21 cellular contexts compared by ENCODE assay signal in the genomic region with DNA sequence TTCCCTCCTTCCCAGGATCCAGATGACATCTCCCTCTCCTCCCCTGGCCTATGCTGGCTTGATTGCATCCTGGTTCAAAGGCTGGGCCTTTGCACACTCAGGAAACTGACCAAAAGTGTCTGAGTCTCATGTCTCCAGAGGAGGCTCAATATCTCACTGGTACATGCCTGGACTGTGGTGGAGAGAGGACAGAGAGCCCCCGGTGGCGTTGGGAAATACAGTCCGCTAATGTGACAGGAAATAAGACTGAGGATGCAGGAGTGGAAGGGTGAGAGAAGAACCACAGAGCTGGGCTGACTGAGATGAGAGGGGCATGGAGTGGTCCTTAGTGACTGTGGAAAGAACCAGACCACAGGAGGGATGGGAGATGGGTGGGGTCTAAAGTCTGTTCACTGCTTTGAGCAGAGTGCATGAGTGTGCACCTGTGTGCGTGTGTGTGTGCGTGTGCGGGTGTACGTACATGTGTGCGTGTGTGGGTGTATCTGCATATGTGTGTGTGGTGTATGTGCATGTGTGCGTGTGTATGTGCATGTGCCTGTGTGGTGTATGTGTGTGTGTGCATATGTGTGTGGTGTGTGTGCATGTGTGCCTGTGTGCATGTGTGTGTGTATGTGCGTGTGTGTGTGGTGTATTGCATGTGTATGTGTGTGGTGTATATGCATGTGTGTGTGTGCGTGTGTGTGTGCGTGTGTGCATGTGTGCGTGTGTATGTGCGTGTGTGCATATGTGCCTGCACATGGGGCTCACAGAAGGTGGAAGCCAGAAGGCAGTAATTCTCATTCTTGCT. TPM values are rescaled to one million over a fixed set of nuclear protein-coding genes. Genes with fewer than 3 reads are reported as not detected.
A peak's percentile ranks its signal among the peaks of the same experiment; 100 is the strongest.
DNase-seq lines count a peak whose midpoint lies in the region; ATAC-seq, FAIRE-seq and TF ChIP-seq lines count a peak whose summit lies in the region.
"Had no signal": no experiment of that assay in that cellular context is flagged by ENCODE, and none has a peak within 500 bp of the region (broad histone marks: within the 10 kb centered on the region; RNA-seq: fewer than 3 reads in every experiment).

No MANE protein-coding gene starts in this region.

- ATAC-seq in HepG2: no peak
- no peak for ATAC-seq in right lobe of liver
- no peak for ATAC-seq in GM12878
- ATAC-seq in naive B cell (ENCODE audit: low read depth in 2 of 2): no peak
- ATAC-seq: HCT116 had no signal

- H3K79me2 ChIP-seq in HepG2 (ENCODE audit: insufficient read depth, low read length) (no peaks in the 10 kb centered on the region), GM12878 (ENCODE audit: control insufficient read depth, insufficient read depth, low read length) (no peaks in the 10 kb centered on the region), smooth muscle cell (ENCODE audit: low read depth) (no peaks in the 10 kb centered on the region)

- no peak for TF ChIP-seq RAD21 in HepG2 (CRISPR knock-in tag; IDR thresholded peaks at IDR 0.05)
- TF ChIP-seq RAD21 in GM12878 (IDR thresholded peaks at IDR 0.05; ENCODE audit: insufficient read depth, low read depth, low read length): no peak

- RAD21 ChIA-PET in GM12878 (lab: Charles Lee; ENCODE audit: unreplicated experiment): no interaction called here

- H4K20me1 ChIP-seq in HepG2 (ENCODE audit: insufficient read depth, low read length) (no peaks in the 10 kb centered on the region), GM12878 (ENCODE audit: control insufficient read depth, insufficient read depth) (no peaks in the 10 kb centered on the region), smooth muscle cell (ENCODE audit: low read depth) (no peaks in the 10 kb centered on the region)

- H3K9me3 ChIP-seq in HepG2 (ENCODE audit: low read length) (no peaks in the 10 kb centered on the region), right lobe of liver (no peaks in the 10 kb centered on the region), GM12878 (replicated peaks; ENCODE audit: control insufficient read depth, insufficient read depth, low read length) (no peaks in the 10 kb centered on the region; the same call in 2 of the 3 replicates), smooth muscle cell (replicated peaks; ENCODE audit: low read depth) (no peaks in the 10 kb centered on the region)
- H3K9me3 ChIP-seq: Caco-2, SJCRH30 had no signal

- no peak overlapping the region for H3K4me3 ChIP-seq in HepG2 (replicated peaks in 1 of 3; ENCODE audit: insufficient read depth in 1 of 3, low read depth in 2 of 3, low read length in 3 of 3)
- H3K4me3 ChIP-seq in right lobe of liver: no peak overlapping the region
- no peak overlapping the region for H3K4me3 ChIP-seq in GM12878
- H3K4me3 ChIP-seq in smooth muscle cell: no peak overlapping the region
- H3K4me3 ChIP-seq: SJCRH30 had no signal

- H3K36me3 ChIP-seq in HepG2 (replicated peaks in 1 of 2; ENCODE audit: control insufficient read depth in 1 of 2, insufficient read depth in 2 of 2, low read length in 2 of 2): no peaks in the 10 kb centered on the region
- H3K36me3 ChIP-seq in right lobe of liver: no peaks in the 10 kb centered on the region
- no peaks in the 10 kb centered on the region for H3K36me3 ChIP-seq in GM12878 (ENCODE audit: control insufficient read depth in 2 of 2, insufficient read depth in 2 of 2, low read length in 1 of 2)
- H3K36me3 ChIP-seq in smooth muscle cell (ENCODE audit: low read depth): no peaks in the 10 kb centered on the region
- H3K36me3 ChIP-seq: SJCRH30 had no signal

- POLR2A ChIA-PET in HepG2 (lab: Yijun Ruan, JAX) (no interaction called here), GM12878 (lab: Charles Lee) (no interaction called here)

- in situ Hi-C loops in HepG2 (cut with HindIII; ENCODE audit: extremely low pct_ligation_motif_present, low pct_unique_long_range_greater_than_20kb): loop anchor here (25.0 kb wide), 1 partner anchor 341 kb away; no protein-coding TSS in a partner anchor
- in situ Hi-C loops in GM12878 (cut with MboI): no loop called here

- H3K36me3 Mint-ChIP-seq in naive B cell: peaks cover 17 to 43% of the 10 kb centered on the region in 2 donors

- H3K4me1 ChIP-seq in HepG2 (ENCODE audit: insufficient read depth, low read length): no peaks in the 10 kb centered on the region
- H3K4me1 ChIP-seq in right lobe of liver: no peaks in the 10 kb centered on the region
- H3K4me1 ChIP-seq in GM12878 (ENCODE audit: control insufficient read depth, insufficient read depth, low read length): no peaks in the 10 kb centered on the region; the same call in 1 of the 2 replicates
- H3K4me1 ChIP-seq in smooth muscle cell (ENCODE audit: low read depth): no peaks in the 10 kb centered on the region
- H3K4me1 ChIP-seq: SJCRH30 had no signal

- H3K4me2 ChIP-seq in HepG2 (ENCODE audit: low read depth, low read length): no peak overlapping the region
- H3K4me2 ChIP-seq in GM12878 (ENCODE audit: control insufficient read depth, insufficient read depth): no peak overlapping the region
- H3K4me2 ChIP-seq in smooth muscle cell: no peak overlapping the region

- H2AFZ ChIP-seq in HepG2 (ENCODE audit: low read length) (no peak overlapping the region), GM12878 (ENCODE audit: control insufficient read depth, low read depth, low read length) (no peak overlapping the region), smooth muscle cell (ENCODE audit: low read depth) (no peak overlapping the region)

- TF ChIP-seq CTCF in HepG2 (CRISPR knock-in tag; IDR thresholded peaks at IDR 0.05) (no peak), right lobe of liver (IDR thresholded peaks at IDR 0.05) (no peak), GM12878 (IDR thresholded peaks at IDR 0.05 in 2 of 3, conservative IDR thresholded peaks at IDR 0.05 in 1 of 3; ENCODE audit: control insufficient read depth in 2 of 3, extremely low read depth in 1 of 3, insufficient read depth in 1 of 3, low read depth in 3 of 3, low read length in 3 of 3) (no peak), smooth muscle cell (IDR thresholded peaks at IDR 0.05; ENCODE audit: borderline replicate concordance, insufficient read depth, poor library complexity, severe bottlenecking) (no peak)

- DNase-seq in HepG2 (ENCODE audit: low spot score): no peak
- no peak for DNase-seq in right lobe of liver
- DNase-seq in GM12878 (ENCODE audit: low read depth, low spot score): no peak
- no peak for DNase-seq in naive B cell
- no peak for DNase-seq in urothelium cell line (ENCODE audit: low spot score)
- DNase-seq in smooth muscle cell (lab: John Stamatoyannopoulos, UW; ENCODE audit: unreplicated experiment): no peak
- no peak for DNase-seq in DMS79 treated with DMSO at 0.1 percent for 48 hours (lab: John Stamatoyannopoulos, UW)
- DNase-seq in UCSD-AML1 (lab: John Stamatoyannopoulos, UW; ENCODE audit: unreplicated experiment): no peak
- DNase-seq: Caco-2, MM.1S, NCI-H1436 treated with DMSO at 0.1 percent for 48 hours, NCI-H2081, NCI-H2227 treated with DMSO at 0.1 percent for 48 hours, NCI-H524 treated with DMSO at 0.1 percent for 48 hours, SJCRH30 had no signal

- FAIRE-seq in HepG2 (lab: Jason Lieb, UNC): no peak
- FAIRE-seq in GM12878 (lab: Jason Lieb, UNC): no peak
- peak; percentile 91 for FAIRE-seq in urothelium cell line (lab: Jason Lieb, UNC)
- FAIRE-seq: A204.1, GM12892, GM19239 had no signal

- H3K27me3 ChIP-seq in HepG2 (ENCODE audit: control insufficient read depth in 1 of 2, insufficient read depth in 2 of 2, low read length in 2 of 2): peaks cover 0 to 37% of the 10 kb centered on the region in 2 experiments; a peak in 4 of 5 replicates
- H3K27me3 ChIP-seq in right lobe of liver: no peaks in the 10 kb centered on the region
- H3K27me3 ChIP-seq in GM12878 (replicated peaks in 1 of 2; ENCODE audit: control insufficient read depth in 2 of 2, insufficient read depth in 2 of 2, low read length in 1 of 2): no peaks in the 10 kb centered on the region
- H3K27me3 ChIP-seq in smooth muscle cell (ENCODE audit: low read depth): no peaks in the 10 kb centered on the region

- H3F3A ChIP-seq in smooth muscle cell (ENCODE audit: low read depth): no peaks in the 10 kb centered on the region

- intact Hi-C loops in HepG2 (cut with micrococcal nuclease; ENCODE audit: unreplicated experiment): no loop called here
- intact Hi-C loops in right lobe of liver (cut with DNase I): no loop called here
- intact Hi-C loops in GM12878 (cut with micrococcal nuclease; ENCODE audit: unreplicated experiment): loop anchor here (1.0 kb wide), 1 partner anchor 19 kb away; no protein-coding TSS in a partner anchor

- no peak for TF ChIP-seq EP300 in HepG2 (IDR thresholded peaks at IDR 0.05; ENCODE audit: low read depth in 2 of 2, low read length in 2 of 2)
- TF ChIP-seq EP300 in HepG2 (CRISPR knock-in tag; IDR thresholded peaks at IDR 0.05; ENCODE audit: borderline replicate concordance): no peak
- no peak for TF ChIP-seq EP300 in GM12878 (IDR thresholded peaks at IDR 0.05; ENCODE audit: borderline replicate concordance in 1 of 2, control insufficient read depth in 1 of 2, low read depth in 2 of 2, low read length in 2 of 2)

- peaks cover 0 to 4% (median 0%) of the 10 kb centered on the region in 3 donors for H3K27me3 Mint-ChIP-seq in naive B cell

- H3K27ac Mint-ChIP-seq in naive B cell: peak overlapping the region in 5 of 6 donors; percentile 51 to 81 (median 62)

- peak overlapping the region; percentile 17 to 86 (median 69) for H3K4me3 Mint-ChIP-seq in naive B cell

- CTCF ChIA-PET in HepG2 (lab: Yijun Ruan, JAX; ENCODE audit: low intra/inter-chr PET ratio, low total read pairs) (no interaction called here), GM12878 (lab: Yijun Ruan, JAX) (no interaction called here)

- H3K9ac ChIP-seq in HepG2 (ENCODE audit: insufficient read depth, low read depth, low read length) (no peak overlapping the region), GM12878 (ENCODE audit: control insufficient read depth, insufficient read depth, low read length) (no peak overlapping the region), smooth muscle cell (ENCODE audit: low read depth) (no peak overlapping the region)

- SMC1A ChIA-PET in GM12878 (lab: Charles Lee; ENCODE audit: uncharacterized antibody, unreplicated experiment): no interaction called here

- H3K4me1 Mint-ChIP-seq in naive B cell: peaks cover 42 to 56% (median 45%) of the 10 kb centered on the region in 3 donors

- H3K27ac ChIP-seq in HepG2 (ENCODE audit: extremely low read length, insufficient read depth, low read length) (no peak overlapping the region), right lobe of liver (no peak overlapping the region), GM12878 (ENCODE audit: control insufficient read depth, insufficient read depth) (no peak overlapping the region), smooth muscle cell (ENCODE audit: low read depth) (no peak overlapping the region)
- H3K27ac ChIP-seq: RWPE1, SJCRH30 had no signal

- BruUV-seq in HepG2 (replicated peaks; lab: Mats Ljungman, UMichigan): no TSS peak
- no TSS peak for BruUV-seq in GM12878 (replicated peaks; lab: Mats Ljungman, UMichigan)

- TF ChIP-seq POLR2A in HepG2 (IDR thresholded peaks at IDR 0.05; ENCODE audit: insufficient read depth in 1 of 2, low read depth in 2 of 2, low read length in 2 of 2) (no peak), right lobe of liver (IDR thresholded peaks at IDR 0.05) (no peak), GM12878 (IDR thresholded peaks at IDR 0.05; ENCODE audit: low read depth, low read length) (no peak)

- no peaks in the 10 kb centered on the region for H3K9me3 Mint-ChIP-seq in naive B cell

- WGBS in HepG2 (ENCODE audit: low lambda C conversion rate): 49% methylated on average over 9 of the region's 14 CpGs
- 58% methylated on average over 13 of the region's 14 CpGs for WGBS in right lobe of liver (ENCODE audit: insufficient coverage, low coverage, low lambda C conversion rate, missing lambda C conversion rate)
- WGBS in GM12878 (ENCODE audit: insufficient coverage, insufficient replicate concordance, low lambda C conversion rate, missing lambda C conversion rate): 79% methylated on average over 14 of the region's 14 CpGs
- WGBS in smooth muscle cell (ENCODE audit: low lambda C conversion rate): 90% methylated on average over 14 of the region's 14 CpGs

RNA-seq across cellular contexts. Expression of gene SIGLEC5, which starts 1.9 kb away (rescaled TPM):
- total RNA-seq in HepG2 (2016; rRNA removed; fragmentation: Illumina TruSeq; extraction: Trizol) (not detected in 2 replicates), right lobe of liver (1 to 10 TPM in 1 of 6 experiments, under 1 TPM in 2, not detected in 3; 0.89 to 1.1 (median 0.92) TPM), GM12878 (2014; rRNA removed) (1.9 and 2.5 TPM in 2 replicates), GM12878 (2014; rRNA removed; fragmentation: Illumina TruSeq; extraction: Trizol) (1.2 and 1.5 TPM in 2 replicates), GM12878 (2021) (1.1 TPM in 1 of 2 replicates, not detected in the other), smooth muscle cell (not detected in 2 replicates)
- total RNA-seq in HepG2 (2016; cell fraction: cytosol; rRNA removed; fragmentation: Illumina TruSeq; extraction: Trizol; ENCODE audit: low read depth): not detected in 2 replicates
- total RNA-seq in HepG2 (2016; cell fraction: insoluble cytoplasmic fraction; rRNA removed; fragmentation: Illumina TruSeq; extraction: Trizol): not detected in 2 replicates
- not detected in 2 replicates for total RNA-seq in HepG2 (2016; cell fraction: membrane; rRNA removed; fragmentation: Illumina TruSeq; extraction: Trizol)
- not detected in 2 replicates for total RNA-seq in HepG2 (2016; cell fraction: nucleus; rRNA removed; fragmentation: Illumina TruSeq; extraction: Trizol)
- polyA plus RNA-seq in HepG2 (2011; rRNA removed) (not detected in 2 replicates), GM12878 (2011; rRNA removed) (0.45 TPM in 1 of 2 replicates, not detected in the other), GM12878 (2014; fragmentation: Illumina TruSeq; extraction: Trizol) (0.44 and 1.4 TPM in 2 replicates), GM12878 (2014; fragmentation: Nextera tagmentation; extraction: Ambion mirVana) (under 1 TPM; 0.05 to 0.06 TPM), GM12878 (2014; rRNA removed) (not detected in 2 replicates), GM12878 (2016; fragmentation: Nextera tagmentation; extraction: Ambion mirVana) (1 to 10 TPM; 1.6 to 1.8 TPM), naive B cell (ENCODE audit: low read depth in 6 of 6) (1 to 10 TPM in 1 of 6 donors, not detected in 5; 3.7 TPM), smooth muscle cell (not detected in 2 replicates)
- polyA plus RNA-seq in HepG2 (2011; cell fraction: cytosol; rRNA removed): not detected in 2 replicates
- not detected in 2 replicates for polyA plus RNA-seq in HepG2 (2011; cell fraction: nucleus; rRNA removed)
- not detected in 2 replicates for polyA plus RNA-seq in HepG2 (2012)
- not detected in 2 replicates for polyA plus RNA-seq in HepG2 (2016; cell fraction: cytosol; fragmentation: Illumina TruSeq; extraction: Trizol; ENCODE audit: low read depth)
- not detected in 2 replicates for polyA plus RNA-seq in HepG2 (2016; cell fraction: insoluble cytoplasmic fraction; fragmentation: Illumina TruSeq; extraction: Trizol; ENCODE audit: low read depth)
- not detected in 2 replicates for polyA plus RNA-seq in HepG2 (2016; cell fraction: membrane; fragmentation: Illumina TruSeq; extraction: Trizol; ENCODE audit: low read depth)
- polyA plus RNA-seq in HepG2 (2016; cell fraction: nucleus; fragmentation: Illumina TruSeq; extraction: Trizol; ENCODE audit: insufficient read depth, low read depth): not detected in 2 replicates
- not detected in 2 replicates for polyA minus RNA-seq in HepG2 (2011; rRNA and poly(A)+ RNA removed; ENCODE audit: low replicate concordance)
- not detected in 2 replicates for polyA minus RNA-seq in HepG2 (2011; cell fraction: cytosol; rRNA and poly(A)+ RNA removed)
- polyA minus RNA-seq in HepG2 (2011; cell fraction: nucleus; rRNA and poly(A)+ RNA removed): not detected in 2 replicates
- total RNA-seq in GM12878 (2013; cell fraction: nucleolus; rRNA removed): not detected in 2 replicates
- polyA plus RNA-seq in GM12878 (2011; ENCODE audit: low read depth): not detected
- polyA plus RNA-seq in GM12878 (2011; cell fraction: cytosol; rRNA removed): 0.30 TPM in 1 of 2 replicates, not detected in the other
- polyA plus RNA-seq in GM12878 (2011; cell fraction: nucleus; rRNA removed): not detected in 2 replicates
- polyA plus RNA-seq in GM12878 (2012): 0.14 and 0.42 TPM in 2 replicates
- polyA minus RNA-seq in GM12878 (2011; rRNA and poly(A)+ RNA removed): 0.88 TPM in 1 of 2 replicates, not detected in the other
- polyA minus RNA-seq in GM12878 (2011; cell fraction: cytosol; rRNA and poly(A)+ RNA removed): 1.2 and 2.0 TPM in 2 replicates
- 1.3 and 2.1 TPM in 2 replicates for polyA minus RNA-seq in GM12878 (2011; cell fraction: nucleus; rRNA and poly(A)+ RNA removed)
- total RNA-seq: Caco-2, OCI-LY7, SJCRH30 had no signal

RNA-seq across cellular contexts. Expression of gene SIGLEC14, which starts 18.3 kb away (rescaled TPM):
- total RNA-seq in HepG2 (2016; rRNA removed; fragmentation: Illumina TruSeq; extraction: Trizol) (0.09 TPM in 1 of 2 replicates, not detected in the other), right lobe of liver (1 to 10 TPM in 4 of 6 experiments, not detected in 2; 2.9 to 6.1 (median 3.4) TPM), GM12878 (2014; rRNA removed) (4.4 and 6.7 TPM in 2 replicates), GM12878 (2014; rRNA removed; fragmentation: Illumina TruSeq; extraction: Trizol) (2.9 and 3.2 TPM in 2 replicates), GM12878 (2021) (6.2 and 6.8 TPM in 2 replicates), smooth muscle cell (not detected in 2 replicates)
- total RNA-seq in HepG2 (2016; cell fraction: cytosol; rRNA removed; fragmentation: Illumina TruSeq; extraction: Trizol; ENCODE audit: low read depth): not detected in 2 replicates
- 0.13 TPM in 1 of 2 replicates, not detected in the other for total RNA-seq in HepG2 (2016; cell fraction: insoluble cytoplasmic fraction; rRNA removed; fragmentation: Illumina TruSeq; extraction: Trizol)
- 0.09 and 0.10 TPM in 2 replicates for total RNA-seq in HepG2 (2016; cell fraction: membrane; rRNA removed; fragmentation: Illumina TruSeq; extraction: Trizol)
- total RNA-seq in HepG2 (2016; cell fraction: nucleus; rRNA removed; fragmentation: Illumina TruSeq; extraction: Trizol): not detected in 2 replicates
- polyA plus RNA-seq in HepG2 (2011; rRNA removed) (0.04 and 0.05 TPM in 2 replicates), GM12878 (2011; rRNA removed) (0.72 and 1.6 TPM in 2 replicates), GM12878 (2014; fragmentation: Illumina TruSeq; extraction: Trizol) (4.8 and 5.0 TPM in 2 replicates), GM12878 (2014; fragmentation: Nextera tagmentation; extraction: Ambion mirVana) (under 1 TPM; 0.57 to 0.82 TPM), GM12878 (2014; rRNA removed) (4.4 and 4.6 TPM in 2 replicates), GM12878 (2016; fragmentation: Nextera tagmentation; extraction: Ambion mirVana) (1 to 10 TPM; 7.1 to 8.4 TPM), naive B cell (ENCODE audit: low read depth in 6 of 6) (10 to 100 TPM; 14.3 to 27.2 (median 19.9) TPM), smooth muscle cell (not detected in 2 replicates)
- 0.06 TPM in 1 of 2 replicates, not detected in the other for polyA plus RNA-seq in HepG2 (2011; cell fraction: cytosol; rRNA removed)
- polyA plus RNA-seq in HepG2 (2011; cell fraction: nucleus; rRNA removed): not detected in 2 replicates
- polyA plus RNA-seq in HepG2 (2012): 0.09 TPM in 1 of 2 replicates, not detected in the other
- not detected in 2 replicates for polyA plus RNA-seq in HepG2 (2016; cell fraction: cytosol; fragmentation: Illumina TruSeq; extraction: Trizol; ENCODE audit: low read depth)
- polyA plus RNA-seq in HepG2 (2016; cell fraction: insoluble cytoplasmic fraction; fragmentation: Illumina TruSeq; extraction: Trizol; ENCODE audit: low read depth): 0.11 and 0.14 TPM in 2 replicates
- 0.11 and 0.20 TPM in 2 replicates for polyA plus RNA-seq in HepG2 (2016; cell fraction: membrane; fragmentation: Illumina TruSeq; extraction: Trizol; ENCODE audit: low read depth)
- 0.28 TPM in 1 of 2 replicates, not detected in the other for polyA plus RNA-seq in HepG2 (2016; cell fraction: nucleus; fragmentation: Illumina TruSeq; extraction: Trizol; ENCODE audit: insufficient read depth, low read depth)
- 0.14 TPM in 1 of 2 replicates, not detected in the other for polyA minus RNA-seq in HepG2 (2011; rRNA and poly(A)+ RNA removed; ENCODE audit: low replicate concordance)
- not detected in 2 replicates for polyA minus RNA-seq in HepG2 (2011; cell fraction: cytosol; rRNA and poly(A)+ RNA removed)
- polyA minus RNA-seq in HepG2 (2011; cell fraction: nucleus; rRNA and poly(A)+ RNA removed): not detected in 2 replicates
- total RNA-seq in GM12878 (2013; cell fraction: nucleolus; rRNA removed): 5.5 and 8.5 TPM in 2 replicates
- polyA plus RNA-seq in GM12878 (2011; ENCODE audit: low read depth): 0.68 TPM
- 1.3 and 1.4 TPM in 2 replicates for polyA plus RNA-seq in GM12878 (2011; cell fraction: cytosol; rRNA removed)
- 0.76 and 1.3 TPM in 2 replicates for polyA plus RNA-seq in GM12878 (2011; cell fraction: nucleus; rRNA removed)
- polyA plus RNA-seq in GM12878 (2012): 1.1 and 1.6 TPM in 2 replicates
- 0.66 and 1.5 TPM in 2 replicates for polyA minus RNA-seq in GM12878 (2011; rRNA and poly(A)+ RNA removed)
- polyA minus RNA-seq in GM12878 (2011; cell fraction: cytosol; rRNA and poly(A)+ RNA removed): not detected in 2 replicates
- polyA minus RNA-seq in GM12878 (2011; cell fraction: nucleus; rRNA and poly(A)+ RNA removed): 0.48 and 1.8 TPM in 2 replicates
- total RNA-seq: Caco-2, OCI-LY7, SJCRH30 had no signal

RNA-seq across cellular contexts. Expression of gene ZNF175, which starts 57.3 kb away (rescaled TPM):
- total RNA-seq in HepG2 (2016; rRNA removed; fragmentation: Illumina TruSeq; extraction: Trizol) (1.5 and 2.3 TPM in 2 replicates), right lobe of liver (1 to 10 TPM; 1.2 to 5.2 (median 4.4) TPM), GM12878 (2014; rRNA removed) (3.3 and 4.0 TPM in 2 replicates), GM12878 (2014; rRNA removed; fragmentation: Illumina TruSeq; extraction: Trizol) (7.0 and 7.1 TPM in 2 replicates), GM12878 (2021) (12.0 and 12.8 TPM in 2 replicates), smooth muscle cell (3.6 and 6.9 TPM in 2 replicates)
- total RNA-seq in HepG2 (2016; cell fraction: cytosol; rRNA removed; fragmentation: Illumina TruSeq; extraction: Trizol; ENCODE audit: low read depth): 0.09 and 0.10 TPM in 2 replicates
- 2.7 and 2.8 TPM in 2 replicates for total RNA-seq in HepG2 (2016; cell fraction: insoluble cytoplasmic fraction; rRNA removed; fragmentation: Illumina TruSeq; extraction: Trizol)
- total RNA-seq in HepG2 (2016; cell fraction: membrane; rRNA removed; fragmentation: Illumina TruSeq; extraction: Trizol): 0.65 and 1.1 TPM in 2 replicates
- 1.6 and 2.5 TPM in 2 replicates for total RNA-seq in HepG2 (2016; cell fraction: nucleus; rRNA removed; fragmentation: Illumina TruSeq; extraction: Trizol)
- polyA plus RNA-seq in HepG2 (2011; rRNA removed) (1.1 and 1.2 TPM in 2 replicates), GM12878 (2011; rRNA removed) (9.0 and 12.9 TPM in 2 replicates), GM12878 (2014; fragmentation: Illumina TruSeq; extraction: Trizol) (9.9 and 10.4 TPM in 2 replicates), GM12878 (2014; fragmentation: Nextera tagmentation; extraction: Ambion mirVana) (1 to 10 TPM; 1.5 to 1.8 TPM), GM12878 (2014; rRNA removed) (4.8 TPM in 2 replicates), GM12878 (2016; fragmentation: Nextera tagmentation; extraction: Ambion mirVana) (1 to 10 TPM; 1.9 to 2.1 TPM), naive B cell (ENCODE audit: low read depth in 6 of 6) (1 to 10 TPM in 5 of 6 donors, under 1 TPM in 1; 0.94 to 5.1 (median 3.1) TPM), smooth muscle cell (1.1 TPM in 2 replicates)
- 0.55 and 0.62 TPM in 2 replicates for polyA plus RNA-seq in HepG2 (2011; cell fraction: cytosol; rRNA removed)
- polyA plus RNA-seq in HepG2 (2011; cell fraction: nucleus; rRNA removed): 2.2 and 2.5 TPM in 2 replicates
- 1.5 and 1.9 TPM in 2 replicates for polyA plus RNA-seq in HepG2 (2012)
- polyA plus RNA-seq in HepG2 (2016; cell fraction: cytosol; fragmentation: Illumina TruSeq; extraction: Trizol; ENCODE audit: low read depth): 0.11 and 0.20 TPM in 2 replicates
- 2.0 and 2.6 TPM in 2 replicates for polyA plus RNA-seq in HepG2 (2016; cell fraction: insoluble cytoplasmic fraction; fragmentation: Illumina TruSeq; extraction: Trizol; ENCODE audit: low read depth)
- 0.32 and 0.44 TPM in 2 replicates for polyA plus RNA-seq in HepG2 (2016; cell fraction: membrane; fragmentation: Illumina TruSeq; extraction: Trizol; ENCODE audit: low read depth)
- 2.6 and 6.4 TPM in 2 replicates for polyA plus RNA-seq in HepG2 (2016; cell fraction: nucleus; fragmentation: Illumina TruSeq; extraction: Trizol; ENCODE audit: insufficient read depth, low read depth)
- polyA minus RNA-seq in HepG2 (2011; rRNA and poly(A)+ RNA removed; ENCODE audit: low replicate concordance): 2.2 and 5.2 TPM in 2 replicates
- 1.1 and 1.6 TPM in 2 replicates for polyA minus RNA-seq in HepG2 (2011; cell fraction: cytosol; rRNA and poly(A)+ RNA removed)
- 4.4 and 4.5 TPM in 2 replicates for polyA minus RNA-seq in HepG2 (2011; cell fraction: nucleus; rRNA and poly(A)+ RNA removed)
- total RNA-seq in GM12878 (2013; cell fraction: nucleolus; rRNA removed): 35.3 and 36.3 TPM in 2 replicates
- polyA plus RNA-seq in GM12878 (2011; ENCODE audit: low read depth): 4.7 TPM
- 3.5 and 3.8 TPM in 2 replicates for polyA plus RNA-seq in GM12878 (2011; cell fraction: cytosol; rRNA removed)
- 10.0 and 11.1 TPM in 2 replicates for polyA plus RNA-seq in GM12878 (2011; cell fraction: nucleus; rRNA removed)
- polyA plus RNA-seq in GM12878 (2012): 5.8 and 6.4 TPM in 2 replicates
- polyA minus RNA-seq in GM12878 (2011; rRNA and poly(A)+ RNA removed): 8.4 and 10.7 TPM in 2 replicates
- 4.8 and 6.2 TPM in 2 replicates for polyA minus RNA-seq in GM12878 (2011; cell fraction: cytosol; rRNA and poly(A)+ RNA removed)
- 8.3 and 11.6 TPM in 2 replicates for polyA minus RNA-seq in GM12878 (2011; cell fraction: nucleus; rRNA and poly(A)+ RNA removed)

Comparison
In these comparisons a context has a peak if more than half of its experiments do, and no peak if none do; other contexts are left out.
1. Of the 75 proteins assayed by ChIP-seq in both HepG2 and GM12878: peak only in HepG2: none; only in GM12878: BCL3 and PBX3; in both: none; in neither: 73.